ENCODE assay signal across 1 cellular context in the genomic region with DNA sequence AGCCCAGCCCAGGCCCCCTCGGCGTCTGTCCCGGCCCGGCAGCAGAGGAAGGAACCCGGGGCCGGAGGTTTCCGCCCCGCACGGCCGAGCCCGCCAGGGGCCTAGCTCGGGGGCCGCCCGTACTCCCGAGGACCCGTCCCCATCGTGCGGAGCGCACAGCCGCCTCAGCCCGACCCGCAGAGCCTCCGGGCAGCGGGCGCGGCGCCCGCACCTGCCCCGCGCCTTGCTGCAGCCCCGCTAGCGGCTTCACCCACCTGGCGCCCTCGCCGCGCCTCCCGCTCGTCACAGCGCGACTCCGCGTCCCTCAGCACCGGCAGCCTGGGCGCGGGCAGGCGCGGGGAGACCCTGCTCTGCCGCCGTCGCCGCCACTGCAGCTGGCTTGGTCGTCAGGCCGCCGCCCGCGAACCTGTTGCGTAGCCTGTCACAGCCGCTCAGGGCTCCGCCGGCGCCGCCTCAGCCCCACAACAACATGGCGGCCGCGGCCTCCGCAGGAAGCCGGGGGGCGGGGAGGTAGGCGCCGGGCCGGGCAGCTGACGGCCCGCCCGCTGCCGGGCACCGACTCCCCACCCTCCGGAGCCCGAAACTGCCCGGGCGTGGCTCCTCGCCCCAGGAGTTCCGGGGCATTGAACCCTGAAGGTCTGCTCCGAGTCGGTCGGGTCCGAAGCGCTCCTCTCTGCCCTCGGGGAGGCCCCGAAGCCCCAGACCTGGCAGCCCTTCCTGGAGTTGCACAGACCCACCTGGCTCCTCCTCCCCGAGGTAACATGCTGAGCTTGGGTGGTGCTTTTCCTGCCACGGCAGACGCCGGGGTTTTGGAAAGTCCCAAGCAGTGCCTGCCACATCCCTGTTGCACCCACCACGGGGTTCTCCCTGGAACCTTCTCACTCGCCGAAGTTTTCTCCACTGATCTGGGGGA.
TF ChIP-seq lines count a peak whose summit lies in the region.

Gene ITSN2, minus strand, starts transcription at position 487 of the 913 bp plus-strand sequence. CDS start 32,454 bp downstream, outside the sequence.

TF ChIP-seq in HepG2, 621 proteins besides CTCF, POLR2A, EP300 and RAD21 (continued from another document and continues in another):
- TF ChIP-seq, protein P1, sequence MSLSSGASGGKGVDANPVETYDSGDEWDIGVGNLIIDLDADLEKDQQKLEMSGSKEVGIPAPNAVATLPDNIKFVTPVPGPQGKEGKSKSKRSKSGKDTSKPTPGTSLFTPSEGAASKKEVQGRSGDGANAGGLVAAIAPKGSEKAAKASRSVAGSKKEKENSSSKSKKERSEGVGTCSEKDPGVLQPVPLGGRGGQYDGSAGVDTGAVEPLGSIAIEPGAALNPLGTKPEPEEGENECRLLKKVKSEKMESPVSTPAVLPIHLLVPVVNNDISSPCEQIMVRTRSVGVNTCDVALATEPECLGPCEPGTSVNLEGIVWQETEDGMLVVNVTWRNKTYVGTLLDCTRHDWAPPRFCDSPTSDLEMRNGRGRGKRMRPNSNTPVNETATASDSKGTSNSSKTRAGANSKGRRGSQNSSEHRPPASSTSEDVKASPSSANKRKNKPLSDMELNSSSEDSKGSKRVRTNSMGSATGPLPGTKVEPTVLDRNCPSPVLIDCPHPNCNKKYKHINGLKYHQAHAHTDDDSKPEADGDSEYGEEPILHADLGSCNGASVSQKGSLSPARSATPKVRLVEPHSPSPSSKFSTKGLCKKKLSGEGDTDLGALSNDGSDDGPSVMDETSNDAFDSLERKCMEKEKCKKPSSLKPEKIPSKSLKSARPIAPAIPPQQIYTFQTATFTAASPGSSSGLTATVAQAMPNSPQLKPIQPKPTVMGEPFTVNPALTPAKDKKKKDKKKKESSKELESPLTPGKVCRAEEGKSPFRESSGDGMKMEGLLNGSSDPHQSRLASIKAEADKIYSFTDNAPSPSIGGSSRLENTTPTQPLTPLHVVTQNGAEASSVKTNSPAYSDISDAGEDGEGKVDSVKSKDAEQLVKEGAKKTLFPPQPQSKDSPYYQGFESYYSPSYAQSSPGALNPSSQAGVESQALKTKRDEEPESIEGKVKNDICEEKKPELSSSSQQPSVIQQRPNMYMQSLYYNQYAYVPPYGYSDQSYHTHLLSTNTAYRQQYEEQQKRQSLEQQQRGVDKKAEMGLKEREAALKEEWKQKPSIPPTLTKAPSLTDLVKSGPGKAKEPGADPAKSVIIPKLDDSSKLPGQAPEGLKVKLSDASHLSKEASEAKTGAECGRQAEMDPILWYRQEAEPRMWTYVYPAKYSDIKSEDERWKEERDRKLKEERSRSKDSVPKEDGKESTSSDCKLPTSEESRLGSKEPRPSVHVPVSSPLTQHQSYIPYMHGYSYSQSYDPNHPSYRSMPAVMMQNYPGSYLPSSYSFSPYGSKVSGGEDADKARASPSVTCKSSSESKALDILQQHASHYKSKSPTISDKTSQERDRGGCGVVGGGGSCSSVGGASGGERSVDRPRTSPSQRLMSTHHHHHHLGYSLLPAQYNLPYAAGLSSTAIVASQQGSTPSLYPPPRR (CRISPR knock-in tag; IDR thresholded peaks at IDR 0.05; ENCODE audit: borderline replicate concordance) = peak; percentile 15; the same call in 1 of the 2 replicates
- TF ChIP-seq FOXM1 (CRISPR knock-in tag; IDR thresholded peaks at IDR 0.05) (no peak), JUNB (CRISPR knock-in tag; IDR thresholded peaks at IDR 0.05; ENCODE audit: borderline replicate concordance) (no peak; the same call in 1 of the 2 replicates), HHEX (CRISPR knock-in tag; IDR thresholded peaks at IDR 0.05) (no peak), ZNF574 (CRISPR knock-in tag; IDR thresholded peaks at IDR 0.05) (peak; percentile 74), SIN3A (IDR thresholded peaks at IDR 0.05; ENCODE audit: borderline replicate concordance, low read depth, low read length) (peak; percentile 34; the same call in 1 of the 2 replicates), KDM2A (CRISPR knock-in tag; IDR thresholded peaks at IDR 0.05; ENCODE audit: borderline replicate concordance, low read depth) (peak; percentile 82), ZFP36L1 (CRISPR knock-in tag; IDR thresholded peaks at IDR 0.05) (0 out of 2 replicates have a peak, but pooled peaks have one; percentile 26), U2AF2 (IDR thresholded peaks at IDR 0.05; ENCODE audit: low read depth, low read length) (no peak), ZNF337 (CRISPR knock-in tag; IDR thresholded peaks at IDR 0.05; ENCODE audit: borderline replicate concordance, low read depth) (no peak), POGK (CRISPR knock-in tag; conservative IDR thresholded peaks at IDR 0.05) (peak; percentile 64; the same call in 1 of the 2 replicates), ZNF883 (CRISPR knock-in tag; IDR thresholded peaks at IDR 0.05; ENCODE audit: not compliant biosample characterization) (peak; percentile 44), POLR2AphosphoS5 (IDR thresholded peaks at IDR 0.05; ENCODE audit: low read depth, low read length) (peak; percentile 41; the same call in 1 of the 2 replicates), ZHX2 (IDR thresholded peaks at IDR 0.05; ENCODE audit: low read depth) (peak; percentile 85), ZHX2 (CRISPR knock-in tag; IDR thresholded peaks at IDR 0.05; ENCODE audit: borderline replicate concordance) (peak; percentile 36; the same call in 1 of the 2 replicates), BRF2 (CRISPR knock-in tag; IDR thresholded peaks at IDR 0.05) (peak; percentile 84), PHF20 (CRISPR knock-in tag; IDR thresholded peaks at IDR 0.05) (no peak; the same call in 1 of the 2 replicates), ZNF549 (CRISPR knock-in tag; IDR thresholded peaks at IDR 0.05) (no peak), MXD3 (CRISPR knock-in tag; IDR thresholded peaks at IDR 0.05) (0 out of 2 replicates have a peak, but pooled peaks have one; percentile 43), ZNF232 (CRISPR knock-in tag; IDR thresholded peaks at IDR 0.05; ENCODE audit: borderline replicate concordance) (peak; percentile 59; the same call in 1 of the 2 replicates), ZSCAN5A (CRISPR knock-in tag; IDR thresholded peaks at IDR 0.05; ENCODE audit: borderline replicate concordance) (peak; percentile 62; the same call in 1 of the 2 replicates), ZNF331 (CRISPR knock-in tag; IDR thresholded peaks at IDR 0.05) (peak; percentile 76), ZMYM2 (CRISPR knock-in tag; IDR thresholded peaks at IDR 0.05) (0 out of 2 replicates have a peak, but pooled peaks have one; percentile 43), ZNF446 (CRISPR knock-in tag; IDR thresholded peaks at IDR 0.05) (peak; percentile 91; the same call in 1 of the 2 replicates)
- TF ChIP-seq, protein P2, sequence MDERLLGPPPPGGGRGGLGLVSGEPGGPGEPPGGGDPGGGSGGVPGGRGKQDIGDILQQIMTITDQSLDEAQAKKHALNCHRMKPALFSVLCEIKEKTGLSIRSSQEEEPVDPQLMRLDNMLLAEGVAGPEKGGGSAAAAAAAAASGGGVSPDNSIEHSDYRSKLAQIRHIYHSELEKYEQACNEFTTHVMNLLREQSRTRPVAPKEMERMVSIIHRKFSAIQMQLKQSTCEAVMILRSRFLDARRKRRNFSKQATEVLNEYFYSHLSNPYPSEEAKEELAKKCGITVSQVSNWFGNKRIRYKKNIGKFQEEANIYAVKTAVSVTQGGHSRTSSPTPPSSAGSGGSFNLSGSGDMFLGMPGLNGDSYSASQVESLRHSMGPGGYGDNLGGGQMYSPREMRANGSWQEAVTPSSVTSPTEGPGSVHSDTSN (CRISPR knock-in tag; IDR thresholded peaks at IDR 0.05) = no peak
- TF ChIP-seq, protein P3, sequence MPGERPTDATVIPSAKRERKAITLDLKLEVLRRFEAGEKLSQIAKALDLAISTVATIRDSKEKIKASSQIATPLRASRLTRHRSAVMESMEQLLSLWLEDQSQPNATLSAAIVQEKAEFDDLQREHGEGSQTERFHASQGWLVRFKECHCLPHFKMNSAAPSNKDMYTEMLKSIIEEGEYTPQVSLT (CRISPR knock-in tag; IDR thresholded peaks at IDR 0.05; ENCODE audit: borderline replicate concordance, low read depth) = no peak
